ENCODE assay signal across 26 cellular contexts in genomic region chr17:8849311-8850041, GRCh38. TPM values are rescaled to one million over a fixed set of nuclear protein-coding genes. Genes with fewer than 3 reads are reported as not detected.
"Had no signal": no experiment of that assay in that cellular context is flagged by ENCODE, and none has a peak within 500 bp of the region (broad histone marks: within the 10 kb centered on the region; RNA-seq: fewer than 3 reads in every experiment).

No MANE protein-coding gene starts in this region.

- H3K36me3 Mint-ChIP-seq: activated naive CD4-positive, alpha-beta T cell treated with anti-CD3 and anti-CD28 coated beads, Interleukin-2, amount 50 U/mL, for 24 hours had no signal

- ATAC-seq: activated CD4-positive, CD25-positive, alpha-beta regulatory T cell treated with anti-CD3 and anti-CD28 coated beads, Interleukin-2, amount 50 U/mL, for 24 hours; activated naive CD8-positive, alpha-beta T cell treated with anti-CD3 and anti-CD28 coated beads, Interleukin-2, amount 50 U/mL, for 24 hours; esophagus mucosa; heart left ventricle; naive thymus-derived CD8-positive, alpha-beta T cell; right lobe of liver; stimulated activated effector memory CD8-positive, alpha-beta T cell treated with anti-CD3 and anti-CD28 coated beads, Interleukin-12 subunit alpha, Interleukin-12 subunit beta, amount 100 ng/mL, for 72 hours; T-helper 17 cell had no signal

- H3K4me1 Mint-ChIP-seq: activated naive CD4-positive, alpha-beta T cell treated with anti-CD3 and anti-CD28 coated beads, Interleukin-2, amount 50 U/mL, for 24 hours; immature natural killer cell; naive thymus-derived CD8-positive, alpha-beta T cell had no signal

- H3K4me3 Mint-ChIP-seq: activated naive CD4-positive, alpha-beta T cell treated with anti-CD3 and anti-CD28 coated beads, Interleukin-2, amount 50 U/mL, for 24 hours; activated naive CD8-positive, alpha-beta T cell treated with anti-CD3 and anti-CD28 coated beads, Interleukin-2, amount 50 U/mL, for 24 hours; activated T-cell treated with anti-CD3 and anti-CD28 coated beads, Interleukin-2, amount 50 U/mL, for 24 hours; immature natural killer cell; naive thymus-derived CD8-positive, alpha-beta T cell; neural crest cell; stimulated activated effector memory CD8-positive, alpha-beta T cell treated with anti-CD3 and anti-CD28 coated beads, Interleukin-12 subunit alpha, Interleukin-12 subunit beta, amount 100 ng/mL, for 72 hours; T-helper 17 cell had no signal

- H3K9me3 Mint-ChIP-seq: activated naive CD4-positive, alpha-beta T cell treated with anti-CD3 and anti-CD28 coated beads, Interleukin-2, amount 50 U/mL, for 24 hours; activated naive CD8-positive, alpha-beta T cell treated with anti-CD3 and anti-CD28 coated beads, Interleukin-2, amount 50 U/mL, for 24 hours; activated T-cell treated with anti-CD3 and anti-CD28 coated beads, Interleukin-2, amount 50 U/mL, for 24 hours; immature natural killer cell; naive thymus-derived CD8-positive, alpha-beta T cell; stimulated activated effector memory CD8-positive, alpha-beta T cell treated with anti-CD3 and anti-CD28 coated beads, Interleukin-12 subunit alpha, Interleukin-12 subunit beta, amount 100 ng/mL, for 72 hours had no signal

- H3K27me3 Mint-ChIP-seq: activated naive CD4-positive, alpha-beta T cell treated with anti-CD3 and anti-CD28 coated beads, Interleukin-2, amount 50 U/mL, for 24 hours; activated T-cell treated with anti-CD3 and anti-CD28 coated beads, Interleukin-2, amount 50 U/mL, for 24 hours; naive thymus-derived CD8-positive, alpha-beta T cell had no signal

- DNase-seq: activated CD4-positive, alpha-beta T cell treated with anti-CD3 and anti-CD28 coated beads for 48 hours; activated CD4-positive, alpha-beta T cell treated with anti-CD3 and anti-CD28 coated beads, Interleukin-2, amount 50 U/mL, for 48 hours; activated gamma-delta T cell; activated naive CD8-positive, alpha-beta T cell treated with anti-CD3 and anti-CD28 coated beads, Interleukin-2, amount 50 U/mL, for 24 hours; activated T-cell treated with anti-CD3 and anti-CD28 coated beads, Interleukin-2, amount 50 U/mL, for 24 hours; amygdala; central memory CD4-positive, alpha-beta T cell; foreskin fibroblast; heart left ventricle; hypothalamus; immature natural killer cell; kidney; naive thymus-derived CD8-positive, alpha-beta T cell; occipital lobe; right lobe of liver; small intestine; stimulated activated CD4-positive, alpha-beta T cell treated with anti-CD3 and anti-CD28 coated beads, Interleukin-4, amount 100 ng/mL, for 24 hours; T-helper 17 cell; T1000; WERI-Rb-1 had no signal

- H3K27ac Mint-ChIP-seq: activated naive CD4-positive, alpha-beta T cell treated with anti-CD3 and anti-CD28 coated beads, Interleukin-2, amount 50 U/mL, for 24 hours; activated naive CD8-positive, alpha-beta T cell treated with anti-CD3 and anti-CD28 coated beads, Interleukin-2, amount 50 U/mL, for 24 hours; activated T-cell treated with anti-CD3 and anti-CD28 coated beads, Interleukin-2, amount 50 U/mL, for 24 hours; naive thymus-derived CD8-positive, alpha-beta T cell; stimulated activated effector memory CD8-positive, alpha-beta T cell treated with anti-CD3 and anti-CD28 coated beads, Interleukin-12 subunit alpha, Interleukin-12 subunit beta, amount 100 ng/mL, for 72 hours; T-helper 17 cell had no signal

RNA-seq across cellular contexts. Expression of gene PIK3R6, which starts 18.0 kb away (rescaled TPM):
- total RNA-seq: neural crest cell, pulmonary artery endothelial cell had no signal

RNA-seq across cellular contexts. Expression of gene MFSD6L, which starts 50.3 kb away (rescaled TPM):
- total RNA-seq: neural crest cell, pulmonary artery endothelial cell, right lobe of liver, T-helper 17 cell had no signal
